ENCODE assay signal across 9 cellular contexts in genomic region chr17:49193513-49194296, GRCh38. TPM values are rescaled to one million over a fixed set of nuclear protein-coding genes. Genes with fewer than 3 reads are reported as not detected.
DNase-seq lines count a peak whose midpoint lies in the region; ATAC-seq and TF ChIP-seq lines count a peak whose summit lies in the region.
"Had no signal": no experiment of that assay in that cellular context is flagged by ENCODE, and none has a peak within 500 bp of the region (broad histone marks: within the 10 kb centered on the region; RNA-seq: fewer than 3 reads in every experiment).

No MANE protein-coding gene starts in this region.

- peaks cover 46% of the 10 kb centered on the region for H3K4me1 Mint-ChIP-seq in CD14-positive monocyte
- H3K4me1 Mint-ChIP-seq in activated naive CD8-positive, alpha-beta T cell treated with anti-CD3 and anti-CD28 coated beads, Interleukin-2, amount 50 U/mL, for 24 hours = peaks cover 53% of the 10 kb centered on the region
- H3K4me1 Mint-ChIP-seq in glutamatergic neuron (ENCODE audit: low read depth, unreplicated experiment) = peaks cover 3% of the 10 kb centered on the region
- H3K4me1 Mint-ChIP-seq in osteocyte (ENCODE audit: unreplicated experiment) = peaks cover 7% of the 10 kb centered on the region

- H3K27ac Mint-ChIP-seq in CD14-positive monocyte (peak overlapping the region; percentile 99 to 100 (median 99)), glutamatergic neuron (ENCODE audit: unreplicated experiment) (peak overlapping the region; percentile 96), osteocyte (ENCODE audit: unreplicated experiment) (peak overlapping the region; percentile 99)
- peak overlapping the region; percentile 96 for H3K27ac Mint-ChIP-seq in activated naive CD8-positive, alpha-beta T cell treated with anti-CD3 and anti-CD28 coated beads, Interleukin-2, amount 50 U/mL, for 24 hours

- no peak for TF ChIP-seq CTCF in CD14-positive monocyte (IDR thresholded peaks at IDR 0.05)
- no peak for TF ChIP-seq CTCF in glutamatergic neuron (IDR thresholded peaks at IDR 0.05; ENCODE audit: partially characterized antibody, unreplicated experiment)
- TF ChIP-seq CTCF in osteocyte (IDR thresholded peaks at IDR 0.05) = no peak

- DNase-seq in CD14-positive monocyte (ENCODE audit: low spot score) (peak; percentile 63), NCI-H748 treated with DMSO at 0.1 percent for 48 hours (lab: John Stamatoyannopoulos, UW) (peak; percentile 34), glutamatergic neuron (no peak), osteocyte (ENCODE audit: extremely low spot score, unreplicated experiment) (no peak)
- DNase-seq in activated naive CD8-positive, alpha-beta T cell treated with anti-CD3 and anti-CD28 coated beads, Interleukin-2, amount 50 U/mL, for 24 hours = peak; percentile 35

- peak overlapping the region; percentile 94 to 96 for H3K4me3 Mint-ChIP-seq in CD14-positive monocyte
- H3K4me3 Mint-ChIP-seq in activated naive CD8-positive, alpha-beta T cell treated with anti-CD3 and anti-CD28 coated beads, Interleukin-2, amount 50 U/mL, for 24 hours = peak overlapping the region; percentile 90
- peak overlapping the region; percentile 92 for H3K4me3 Mint-ChIP-seq in glutamatergic neuron (ENCODE audit: unreplicated experiment)
- H3K4me3 Mint-ChIP-seq in osteocyte (ENCODE audit: unreplicated experiment) = peak overlapping the region; percentile 93

- peaks cover 0 to 1% (median 0%) of the 10 kb centered on the region in 7 donors for H3K9me3 Mint-ChIP-seq in CD14-positive monocyte
- no peaks in the 10 kb centered on the region for H3K9me3 Mint-ChIP-seq in activated naive CD8-positive, alpha-beta T cell treated with anti-CD3 and anti-CD28 coated beads, Interleukin-2, amount 50 U/mL, for 24 hours
- H3K9me3 Mint-ChIP-seq in glutamatergic neuron (ENCODE audit: unreplicated experiment) = peaks cover 21% of the 10 kb centered on the region
- no peaks in the 10 kb centered on the region for H3K9me3 Mint-ChIP-seq in osteocyte (ENCODE audit: unreplicated experiment)

- peak; percentile 46 for TF ChIP-seq POLR2A in GM19099 (IDR thresholded peaks at IDR 0.05; ENCODE audit: extremely low read depth, insufficient read length, low read depth)

- no peak for ATAC-seq in activated naive CD8-positive, alpha-beta T cell treated with anti-CD3 and anti-CD28 coated beads, Interleukin-2, amount 50 U/mL, for 24 hours
- ATAC-seq in HG03039 (IDR thresholded peaks at IDR 0.05; ENCODE audit: unreplicated experiment) (no peak), HG03135 (IDR thresholded peaks at IDR 0.05; ENCODE audit: unreplicated experiment) (no peak)

- peaks cover 0 to 7% (median 0%) of the 10 kb centered on the region in 3 donors for H3K27me3 Mint-ChIP-seq in CD14-positive monocyte (ENCODE audit: low read depth in 3 of 3)
- H3K27me3 Mint-ChIP-seq in activated naive CD8-positive, alpha-beta T cell treated with anti-CD3 and anti-CD28 coated beads, Interleukin-2, amount 50 U/mL, for 24 hours = peaks cover 8% of the 10 kb centered on the region
- H3K27me3 Mint-ChIP-seq in glutamatergic neuron (ENCODE audit: unreplicated experiment) = peaks cover 17% of the 10 kb centered on the region
- H3K27me3 Mint-ChIP-seq in osteocyte (ENCODE audit: unreplicated experiment) = no peaks in the 10 kb centered on the region

- intact Hi-C loops in CD14-positive monocyte (cut with micrococcal nuclease) = loop anchor here in 1 of 2 donors (2.0 kb wide), 2 partner anchors 25 to 59 kb away; no protein-coding TSS in a partner anchor

- peaks cover 0 to 3% of the 10 kb centered on the region in 2 donors for H3K36me3 Mint-ChIP-seq in CD14-positive monocyte
- peaks cover 6% of the 10 kb centered on the region for H3K36me3 Mint-ChIP-seq in activated naive CD8-positive, alpha-beta T cell treated with anti-CD3 and anti-CD28 coated beads, Interleukin-2, amount 50 U/mL, for 24 hours (ENCODE audit: low read depth)
- no peaks in the 10 kb centered on the region for H3K36me3 Mint-ChIP-seq in glutamatergic neuron (ENCODE audit: unreplicated experiment)
- no peaks in the 10 kb centered on the region for H3K36me3 Mint-ChIP-seq in osteocyte (ENCODE audit: unreplicated experiment)

RNA-seq across cellular contexts. Expression of gene GNGT2, which starts 16.7 kb away (rescaled TPM):
- 10 to 100 TPM; 16.7 to 25.1 TPM for polyA plus RNA-seq in CD14-positive monocyte
- total RNA-seq in glutamatergic neuron (ENCODE audit: unreplicated experiment) = not detected
- not detected in 2 replicates for total RNA-seq in osteocyte

RNA-seq across cellular contexts. Expression of gene ABI3, which starts 16.8 kb away (rescaled TPM):
- polyA plus RNA-seq in CD14-positive monocyte = 10 to 100 TPM; 43.2 to 90.6 TPM
- total RNA-seq in glutamatergic neuron (ENCODE audit: unreplicated experiment) (not detected), osteocyte (0.19 TPM in 1 of 2 replicates, not detected in the other)

RNA-seq across cellular contexts. Expression of gene PHOSPHO1, which starts 36.9 kb away (rescaled TPM):
- 1 to 10 TPM in 1 of 2 donors, under 1 TPM in 1; 0.51 to 1.4 TPM for polyA plus RNA-seq in CD14-positive monocyte
- total RNA-seq in glutamatergic neuron (ENCODE audit: unreplicated experiment) (0.22 TPM), osteocyte (not detected in 2 replicates)
- total RNA-seq: activated CD8-positive, alpha-beta memory T cell treated with anti-CD3 and anti-CD28 coated beads for 36 hours had no signal

Comparison
In these comparisons a context has a peak if more than half of its experiments do, and no peak if none do; other contexts are left out.
1. DNase-seq: peak in CD14-positive monocyte (single experiment), NCI-H748 treated with DMSO at 0.1 percent for 48 hours (single experiment) and activated naive CD8-positive, alpha-beta T cell treated with anti-CD3 and anti-CD28 coated beads, Interleukin-2, amount 50 U/mL, for 24 hours (single experiment); none in glutamatergic neuron (single experiment) and osteocyte (single experiment).
2. Peak in every context shown above with its lines, with median percentiles within 50 percentile points of each other: H3K27ac Mint-ChIP-seq and H3K4me3 Mint-ChIP-seq.